ENCODE assay signal across 16 cellular contexts in genomic region chr19:7832009-7832408, GRCh38. TPM values are rescaled to one million over a fixed set of nuclear protein-coding genes. Genes with fewer than 3 reads are reported as not detected.
DNase-seq lines count a peak whose midpoint lies in the region; ATAC-seq and TF ChIP-seq lines count a peak whose summit lies in the region.
"Had no signal": no experiment of that assay in that cellular context is flagged by ENCODE, and none has a peak within 500 bp of the region (broad histone marks: within the 10 kb centered on the region; RNA-seq: fewer than 3 reads in every experiment).

No MANE protein-coding gene starts in this region.

- H3K4me1 Mint-ChIP-seq in GM23338: peaks cover 20% of the 10 kb centered on the region
- peaks cover 14% of the 10 kb centered on the region for H3K4me1 Mint-ChIP-seq in activated CD8-positive, alpha-beta T cell treated with anti-CD3 and anti-CD28 coated beads for 36 hours (ENCODE audit: low read depth)

- H3K9me3 Mint-ChIP-seq in GM23338: no peaks in the 10 kb centered on the region; the same call in 2 of the 3 replicates
- no peaks in the 10 kb centered on the region for H3K9me3 Mint-ChIP-seq in activated CD8-positive, alpha-beta T cell treated with anti-CD3 and anti-CD28 coated beads for 36 hours
- H3K9me3 Mint-ChIP-seq: activated CD4-positive, alpha-beta T cell treated with anti-CD3 and anti-CD28 coated beads, Interleukin-2, amount 10 ng/mL, durations not matched to agents 24 days and 14 days had no signal

- POLR2A ChIA-PET in activated CD8-positive, alpha-beta T cell treated with anti-CD3 and anti-CD28 coated beads for 36 hours (lab: Charles Lee): interaction anchor here (1.0 kb wide), 1 partner anchor 202 kb away, joined by 5 read pairs; the partner anchor contains the start of genes PET100 and XAB2

- peak overlapping the region; percentile 78 for H3K9ac ChIP-seq in skeletal muscle satellite cell (ENCODE audit: low read depth, low read length)

- no peak for TF ChIP-seq CTCF in GM23338 (conservative IDR thresholded peaks at IDR 0.05; ENCODE audit: low read depth in 2 of 2)
- TF ChIP-seq CTCF in activated CD8-positive, alpha-beta T cell treated with anti-CD3 and anti-CD28 coated beads for 36 hours (IDR thresholded peaks at IDR 0.05): no peak

- H3K27me3 ChIP-seq in GM23338 (ENCODE audit: insufficient read depth): 0 out of 2 replicates have a peak, but pooled peaks cover 6% of the 10 kb centered on the region
- H3K27me3 ChIP-seq in skeletal muscle satellite cell (ENCODE audit: control insufficient read depth, insufficient read depth, low read length): no peaks in the 10 kb centered on the region

- H2AFZ ChIP-seq in GM23338: no peak overlapping the region

- no peak overlapping the region for H3K27ac Mint-ChIP-seq in GM23338
- no peak overlapping the region for H3K27ac Mint-ChIP-seq in activated CD8-positive, alpha-beta T cell treated with anti-CD3 and anti-CD28 coated beads for 36 hours
- H3K27ac Mint-ChIP-seq: activated CD4-positive, alpha-beta T cell treated with anti-CD3 and anti-CD28 coated beads, Interleukin-2, amount 10 ng/mL, durations not matched to agents 24 days and 14 days had no signal

- CTCF ChIA-PET in activated CD8-positive, alpha-beta T cell treated with anti-CD3 and anti-CD28 coated beads for 36 hours (lab: Charles Lee): interaction anchor here (1.1 to 2.4 kb wide), 3 partner anchors 30 to 264 kb away, joined by 3 to 11 read pairs (median 7); no protein-coding TSS in a partner anchor

- H3K4me2 ChIP-seq in GM23338 (peak overlapping the region; percentile 12; the same call in 1 of the 2 replicates), skeletal muscle satellite cell (ENCODE audit: low read length) (peak overlapping the region; percentile 76)

- no peak overlapping the region for H3K4me3 ChIP-seq in GM23338
- H3K4me3 ChIP-seq in skeletal muscle satellite cell (ENCODE audit: low read length): no peak overlapping the region

- no peaks in the 10 kb centered on the region for H3K9me3 ChIP-seq in skeletal muscle satellite cell (replicated peaks; ENCODE audit: low read length)
- H3K9me3 ChIP-seq: Caco-2 had no signal

- H3K27ac ChIP-seq in GM23338 (ENCODE audit: low read depth): no peak overlapping the region

- no peaks in the 10 kb centered on the region for H3K36me3 ChIP-seq in GM23338 (ENCODE audit: insufficient read depth)
- no peaks in the 10 kb centered on the region for H3K36me3 ChIP-seq in skeletal muscle satellite cell (ENCODE audit: insufficient read depth, low read length)

- H3K4me1 ChIP-seq in GM23338 (ENCODE audit: insufficient read depth) (peaks cover 8% of the 10 kb centered on the region), skeletal muscle satellite cell (ENCODE audit: control insufficient read depth, insufficient read depth, low read length) (peaks cover 30% of the 10 kb centered on the region)
- H3K4me1 ChIP-seq: Caco-2 had no signal

- peaks cover 21% of the 10 kb centered on the region for H3K27me3 Mint-ChIP-seq in GM23338 (ENCODE audit: insufficient read depth, low read depth, poor library complexity)
- H3K27me3 Mint-ChIP-seq in activated CD8-positive, alpha-beta T cell treated with anti-CD3 and anti-CD28 coated beads for 36 hours: peaks cover 3% of the 10 kb centered on the region

- H3F3A ChIP-seq in GM23338 (replicated peaks; ENCODE audit: low read depth): 0 out of 2 replicates have a peak, but pooled peaks cover 3% of the 10 kb centered on the region

- H3K36me3 Mint-ChIP-seq in GM23338 (ENCODE audit: low read depth): no peaks in the 10 kb centered on the region
- no peaks in the 10 kb centered on the region for H3K36me3 Mint-ChIP-seq in activated CD8-positive, alpha-beta T cell treated with anti-CD3 and anti-CD28 coated beads for 36 hours (ENCODE audit: low read depth)

- DNase-seq in GM23338 (ENCODE audit: low spot score) (no peak), globus pallidus (ENCODE audit: low spot score) (peak; percentile 46), mesenteric fat pad (ENCODE audit: low spot score) (no peak)
- DNase-seq in activated CD8-positive, alpha-beta T cell treated with anti-CD3 and anti-CD28 coated beads for 36 hours: no peak
- DNase-seq: activated CD4-positive, alpha-beta T cell treated with anti-CD3 and anti-CD28 coated beads, Interleukin-2, amount 10 ng/mL, durations not matched to agents 24 days and 14 days; activated effector memory CD4-positive, alpha-beta T cell treated with Interleukin-2 at 50 U/mL for 16 hours; NCI-H2029 treated with DMSO at 0.1 percent for 48 hours; right cardiac atrium; stimulated activated CD4-positive, alpha-beta T cell treated with anti-CD3 and anti-CD28 coated beads, Interleukin-4, amount 100 ng/mL, for 24 hours had no signal

- intact Hi-C loops in activated CD8-positive, alpha-beta T cell treated with anti-CD3 and anti-CD28 coated beads for 36 hours (cut with micrococcal nuclease): no loop called here

- peak overlapping the region; percentile 73; the same call in 2 of the 3 replicates for H3K4me3 Mint-ChIP-seq in GM23338
- H3K4me3 Mint-ChIP-seq in activated CD8-positive, alpha-beta T cell treated with anti-CD3 and anti-CD28 coated beads for 36 hours: peak overlapping the region; percentile 67

- no peak for ATAC-seq in GM23338
- no peak for ATAC-seq in activated CD8-positive, alpha-beta T cell treated with anti-CD3 and anti-CD28 coated beads for 36 hours
- ATAC-seq in GM19035 (IDR thresholded peaks at IDR 0.05; ENCODE audit: unreplicated experiment): no peak
- no peak for ATAC-seq in HG02938 (IDR thresholded peaks at IDR 0.05; ENCODE audit: unreplicated experiment)
- ATAC-seq: right cardiac atrium had no signal

- no peaks in the 10 kb centered on the region for H3K9me2 ChIP-seq in GM23338 (ENCODE audit: insufficient read depth)

- no peaks in the 10 kb centered on the region for H4K20me1 ChIP-seq in GM23338 (replicated peaks; ENCODE audit: insufficient read depth)

- H3K79me2 ChIP-seq in GM23338 (replicated peaks; ENCODE audit: insufficient read depth): no peaks in the 10 kb centered on the region

TF ChIP-seq in GM23338, 12 proteins besides CTCF, POLR2A, EP300 and RAD21 (continues in another document):
- TF ChIP-seq CREB1 (CRISPR knock-in tag; IDR thresholded peaks at IDR 0.05; ENCODE audit: low read depth) (no peak), STAT1 (IDR thresholded peaks at IDR 0.05; ENCODE audit: unreplicated experiment) (no peak)

RNA-seq across cellular contexts. Expression of gene EVI5L, which starts 2.0 kb away (rescaled TPM):
- total RNA-seq in GM23338 (2014; rRNA removed; shearing (Covaris generic)): 14.0 and 16.2 TPM in 2 replicates
- polyA plus RNA-seq in GM23338 (2016; fragmentation: Nextera tagmentation; extraction: Ambion mirVana): 4.3 and 4.5 TPM in 2 replicates
- 1 to 10 TPM; 3.4 to 3.9 TPM for total RNA-seq in activated CD8-positive, alpha-beta T cell treated with anti-CD3 and anti-CD28 coated beads for 36 hours
- total RNA-seq in skeletal muscle satellite cell (2012; rRNA removed): 17.2 and 22.3 TPM in 2 replicates
- total RNA-seq in mesenteric fat pad: 15.4 TPM

RNA-seq across cellular contexts. Expression of gene PRR36, which starts 42.2 kb away (rescaled TPM):
- total RNA-seq in GM23338 (2014; rRNA removed; shearing (Covaris generic)): 12.1 and 17.6 TPM in 2 replicates
- 17.9 and 22.3 TPM in 2 replicates for polyA plus RNA-seq in GM23338 (2016; fragmentation: Nextera tagmentation; extraction: Ambion mirVana)
- under 1 TPM in 1 of 2 experiments, not detected in 1; 0.20 TPM for total RNA-seq in activated CD8-positive, alpha-beta T cell treated with anti-CD3 and anti-CD28 coated beads for 36 hours
- under 0.01 TPM in 1 of 2 replicates, not detected in the other for total RNA-seq in skeletal muscle satellite cell (2012; rRNA removed)
- total RNA-seq in mesenteric fat pad: not detected
- total RNA-seq: H4 had no signal
- polyA plus RNA-seq: keratinocyte had no signal

RNA-seq across cellular contexts. Expression of gene LRRC8E, which starts 56.3 kb away (rescaled TPM):
- total RNA-seq in GM23338 (2014; rRNA removed; shearing (Covaris generic)): 4.5 and 4.8 TPM in 2 replicates
- polyA plus RNA-seq in GM23338 (2016; fragmentation: Nextera tagmentation; extraction: Ambion mirVana): 0.29 and 1.3 TPM in 2 replicates
- not detected for total RNA-seq in activated CD8-positive, alpha-beta T cell treated with anti-CD3 and anti-CD28 coated beads for 36 hours
- total RNA-seq in skeletal muscle satellite cell (2012; rRNA removed): 5.2 and 6.3 TPM in 2 replicates
- 1.8 TPM for total RNA-seq in mesenteric fat pad
- total RNA-seq: activated CD4-positive, alpha-beta T cell treated with anti-CD3 and anti-CD28 coated beads, Interleukin-2, amount 10 ng/mL, durations not matched to agents 24 days and 14 days; frontal cortex had no signal

Comparison
In these comparisons a context has a peak if more than half of its experiments do, and no peak if none do; other contexts are left out.
1. RNA of gene PRR36, which starts 42.2 kb away (total RNA-seq): 12.1 to 17.6 TPM in GM23338; 0.20 TPM in activated CD8-positive, alpha-beta T cell treated with anti-CD3 and anti-CD28 coated beads for 36 hours and not detected in mesenteric fat pad (single experiment); every median in the first group is over 10 times any median in the second.